27 cellular contexts compared by ENCODE assay signal in genomic region chr7:82110146-82110823, GRCh38.
DNase-seq lines count a peak whose midpoint lies in the region; ATAC-seq, FAIRE-seq and TF ChIP-seq lines count a peak whose summit lies in the region.
"Had no signal": no experiment of that assay in that cellular context is flagged by ENCODE, and none has a peak within 500 bp of the region (broad histone marks: within the 10 kb centered on the region; RNA-seq: fewer than 3 reads in every experiment).

No MANE protein-coding gene starts in this region.

- no peaks in the 10 kb centered on the region for H3K36me3 ChIP-seq in astrocyte (ENCODE audit: insufficient read depth, low read length)
- no peaks in the 10 kb centered on the region for H3K36me3 ChIP-seq in neural progenitor cell
- H3K36me3 ChIP-seq: transverse colon had no signal

- H4K20me1 ChIP-seq in astrocyte (ENCODE audit: insufficient read depth, low read length) (no peaks in the 10 kb centered on the region), neural progenitor cell (ENCODE audit: low read depth) (no peaks in the 10 kb centered on the region)

- H3K27me3 ChIP-seq in astrocyte (ENCODE audit: insufficient read depth, low read length), result no peaks in the 10 kb centered on the region
- no peaks in the 10 kb centered on the region for H3K27me3 ChIP-seq in neural progenitor cell
- H3K27me3 ChIP-seq: transverse colon had no signal

- TF ChIP-seq CTCF in HFFc6 (IDR thresholded peaks at IDR 0.05) (no peak), astrocyte (IDR thresholded peaks at IDR 0.05; ENCODE audit: insufficient read depth, low read depth, low read length) (no peak), neural progenitor cell (IDR thresholded peaks at IDR 0.05) (no peak)

- no peaks in the 10 kb centered on the region for H3K9me3 ChIP-seq in astrocyte (ENCODE audit: insufficient read depth, low read depth, low read length)
- no peaks in the 10 kb centered on the region for H3K9me3 ChIP-seq in neural progenitor cell (ENCODE audit: low read depth)
- H3K9me3 ChIP-seq: transverse colon had no signal

- H3K27ac ChIP-seq in astrocyte (ENCODE audit: low read depth, low read length) (peak overlapping the region; percentile 21), neural progenitor cell (no peak overlapping the region)
- H3K27ac ChIP-seq: coronary artery, epithelial cell of prostate, HL-60, SK-N-MC, transverse colon, VCaP had no signal

- H3K79me2 ChIP-seq in astrocyte (ENCODE audit: insufficient read depth, low read length) (no peaks in the 10 kb centered on the region), neural progenitor cell (ENCODE audit: low read depth) (no peaks in the 10 kb centered on the region)

- H3K9me3 Mint-ChIP-seq in HFFc6, result no peaks in the 10 kb centered on the region
- no peaks in the 10 kb centered on the region for H3K9me3 Mint-ChIP-seq in astrocyte (ENCODE audit: unreplicated experiment)
- no peaks in the 10 kb centered on the region for H3K9me3 Mint-ChIP-seq in neural progenitor cell
- H3K9me3 Mint-ChIP-seq: CD8-positive, alpha-beta T cell; IgD-negative memory B cell had no signal

- H3K27ac Mint-ChIP-seq in HFFc6, result peak overlapping the region; percentile 86
- H3K27ac Mint-ChIP-seq in astrocyte (ENCODE audit: unreplicated experiment), result no peak overlapping the region
- H3K27ac Mint-ChIP-seq in neural progenitor cell, result peak overlapping the region; percentile 95
- H3K27ac Mint-ChIP-seq: activated naive CD8-positive, alpha-beta T cell treated with anti-CD3 and anti-CD28 coated beads, Interleukin-2, amount 50 U/mL, for 24 hours; activated T-helper 2 cell treated with anti-CD3 and anti-CD28 coated beads, Interferon-gamma antibody, Interleukin-2, Interleukin-4, amounts not matched to agents 10 μg/mL and 5 μg/mL and 100 μg/mL, durations not matched to agents 14 hours and 24 hours and 36 hours; CD8-positive, alpha-beta T cell; IgD-negative memory B cell; stimulated activated naive CD8-positive, alpha-beta T cell treated with anti-CD3 and anti-CD28 coated beads, Interleukin-15, amount 100 ng/mL, for 72 hours had no signal

- H3K27me3 Mint-ChIP-seq in HFFc6 (ENCODE audit: insufficient read depth) (0 out of 2 replicates have a peak, but pooled peaks cover 1% of the 10 kb centered on the region), astrocyte (ENCODE audit: low read depth, unreplicated experiment) (no peaks in the 10 kb centered on the region), neural progenitor cell (ENCODE audit: insufficient read depth, low read depth) (no peaks in the 10 kb centered on the region)
- H3K27me3 Mint-ChIP-seq: activated naive CD8-positive, alpha-beta T cell treated with anti-CD3 and anti-CD28 coated beads, Interleukin-2, amount 50 U/mL, for 24 hours; IgD-negative memory B cell; stimulated activated naive CD8-positive, alpha-beta T cell treated with anti-CD3 and anti-CD28 coated beads, Interleukin-15, amount 100 ng/mL, for 72 hours had no signal

- no peak for FAIRE-seq in astrocyte (lab: Jason Lieb, UNC)

- H2AFZ ChIP-seq in astrocyte (ENCODE audit: low read depth, low read length) (no peak overlapping the region), neural progenitor cell (replicated peaks) (peak overlapping the region; percentile 31)

- no peak overlapping the region for H3K4me3 ChIP-seq in astrocyte (ENCODE audit: insufficient read depth, low read depth, low read length)
- H3K4me3 ChIP-seq in neural progenitor cell, result peak overlapping the region; percentile 5
- H3K4me3 ChIP-seq: coronary artery, SK-N-MC, transverse colon had no signal

- no peak overlapping the region for H3K4me2 ChIP-seq in astrocyte (ENCODE audit: low read length)
- H3K4me2 ChIP-seq in neural progenitor cell, result peak overlapping the region; percentile 56

- H3K9ac ChIP-seq in astrocyte (ENCODE audit: low read length), result no peak overlapping the region
- H3K9ac ChIP-seq in neural progenitor cell, result no peak overlapping the region

- ATAC-seq in GM19035 (IDR thresholded peaks at IDR 0.05; ENCODE audit: unreplicated experiment), result no peak
- no peak for ATAC-seq in GM21723 (IDR thresholded peaks at IDR 0.05; ENCODE audit: unreplicated experiment)
- ATAC-seq: activated naive CD8-positive, alpha-beta T cell treated with anti-CD3 and anti-CD28 coated beads, Interleukin-2, amount 50 U/mL, for 24 hours; CD8-positive, alpha-beta T cell; Panc1; stimulated activated naive CD8-positive, alpha-beta T cell treated with anti-CD3 and anti-CD28 coated beads, Interleukin-15, amount 100 ng/mL, for 72 hours had no signal

- H3K4me1 ChIP-seq in astrocyte (ENCODE audit: insufficient read depth, low read length) (peaks cover 7% of the 10 kb centered on the region), neural progenitor cell (peaks cover 29% of the 10 kb centered on the region)
- H3K4me1 ChIP-seq: transverse colon had no signal

- no peak overlapping the region for H3K4me3 Mint-ChIP-seq in HFFc6
- no peak overlapping the region for H3K4me3 Mint-ChIP-seq in astrocyte (ENCODE audit: unreplicated experiment)
- peak overlapping the region; percentile 75 for H3K4me3 Mint-ChIP-seq in neural progenitor cell
- H3K4me3 Mint-ChIP-seq: activated naive CD8-positive, alpha-beta T cell treated with anti-CD3 and anti-CD28 coated beads, Interleukin-2, amount 50 U/mL, for 24 hours; CD8-positive, alpha-beta T cell; IgD-negative memory B cell; stimulated activated naive CD8-positive, alpha-beta T cell treated with anti-CD3 and anti-CD28 coated beads, Interleukin-15, amount 100 ng/mL, for 72 hours had no signal

- no peak for DNase-seq in HFFc6
- DNase-seq in NCI-H146 treated with DMSO at 0.1 percent for 48 hours (lab: John Stamatoyannopoulos, UW; ENCODE audit: unreplicated experiment), result peak; percentile 64
- DNase-seq in astrocyte (ENCODE audit: low read depth), result no peak
- DNase-seq in neural progenitor cell (ENCODE audit: low spot score), result peak; percentile 38
- DNase-seq in NCI-H2029 (lab: John Stamatoyannopoulos, UW), result no peak
- DNase-seq: activated CD4-positive, alpha-beta T cell treated with anti-CD3 and anti-CD28 coated beads, Interleukin-2, amount 50 U/mL, for 1 hour; activated CD8-positive, alpha-beta memory T cell treated with anti-CD3 and anti-CD28 coated beads, Interleukin-2, amount 50 U/mL, for 4 hours; activated naive CD8-positive, alpha-beta T cell treated with anti-CD3 and anti-CD28 coated beads, Interleukin-2, amount 50 U/mL, for 24 hours; CD8-positive, alpha-beta T cell; DND-41; MM.1S; NCI-H2171; occipital lobe; stimulated activated CD4-positive, alpha-beta T cell treated with anti-CD3 and anti-CD28 coated beads, Interleukin-4, amount 100 ng/mL, for 4 hours; stimulated activated naive CD8-positive, alpha-beta T cell treated with anti-CD3 and anti-CD28 coated beads, Interleukin-15, amount 100 ng/mL, for 72 hours; T-helper 2 cell; transverse colon had no signal

- H3F3A ChIP-seq in neural progenitor cell (ENCODE audit: low read depth), result peaks cover 8% of the 10 kb centered on the region

- peaks cover 29% of the 10 kb centered on the region for H3K4me1 Mint-ChIP-seq in HFFc6 (ENCODE audit: low read depth)
- peaks cover 5% of the 10 kb centered on the region for H3K4me1 Mint-ChIP-seq in astrocyte (ENCODE audit: low read depth, unreplicated experiment)
- peaks cover 47% of the 10 kb centered on the region for H3K4me1 Mint-ChIP-seq in neural progenitor cell
- H3K4me1 Mint-ChIP-seq: activated naive CD8-positive, alpha-beta T cell treated with anti-CD3 and anti-CD28 coated beads, Interleukin-2, amount 50 U/mL, for 24 hours; IgD-negative memory B cell; stimulated activated naive CD8-positive, alpha-beta T cell treated with anti-CD3 and anti-CD28 coated beads, Interleukin-15, amount 100 ng/mL, for 72 hours had no signal

- H3K36me3 Mint-ChIP-seq in HFFc6 (ENCODE audit: low read depth), result no peaks in the 10 kb centered on the region
- peaks cover 3% of the 10 kb centered on the region for H3K36me3 Mint-ChIP-seq in astrocyte (ENCODE audit: low read depth, unreplicated experiment)
- H3K36me3 Mint-ChIP-seq in neural progenitor cell, result no peaks in the 10 kb centered on the region
- H3K36me3 Mint-ChIP-seq: CD8-positive, alpha-beta T cell; IgD-negative memory B cell had no signal

Comparison
In these comparisons a context has a peak if more than half of its experiments do, and no peak if none do; other contexts are left out.
1. DNase-seq: peak in NCI-H146 treated with DMSO at 0.1 percent for 48 hours (single experiment) and neural progenitor cell (single experiment); none in HFFc6 (single experiment), astrocyte (single experiment) and NCI-H2029 (single experiment).